In the genomic region with DNA sequence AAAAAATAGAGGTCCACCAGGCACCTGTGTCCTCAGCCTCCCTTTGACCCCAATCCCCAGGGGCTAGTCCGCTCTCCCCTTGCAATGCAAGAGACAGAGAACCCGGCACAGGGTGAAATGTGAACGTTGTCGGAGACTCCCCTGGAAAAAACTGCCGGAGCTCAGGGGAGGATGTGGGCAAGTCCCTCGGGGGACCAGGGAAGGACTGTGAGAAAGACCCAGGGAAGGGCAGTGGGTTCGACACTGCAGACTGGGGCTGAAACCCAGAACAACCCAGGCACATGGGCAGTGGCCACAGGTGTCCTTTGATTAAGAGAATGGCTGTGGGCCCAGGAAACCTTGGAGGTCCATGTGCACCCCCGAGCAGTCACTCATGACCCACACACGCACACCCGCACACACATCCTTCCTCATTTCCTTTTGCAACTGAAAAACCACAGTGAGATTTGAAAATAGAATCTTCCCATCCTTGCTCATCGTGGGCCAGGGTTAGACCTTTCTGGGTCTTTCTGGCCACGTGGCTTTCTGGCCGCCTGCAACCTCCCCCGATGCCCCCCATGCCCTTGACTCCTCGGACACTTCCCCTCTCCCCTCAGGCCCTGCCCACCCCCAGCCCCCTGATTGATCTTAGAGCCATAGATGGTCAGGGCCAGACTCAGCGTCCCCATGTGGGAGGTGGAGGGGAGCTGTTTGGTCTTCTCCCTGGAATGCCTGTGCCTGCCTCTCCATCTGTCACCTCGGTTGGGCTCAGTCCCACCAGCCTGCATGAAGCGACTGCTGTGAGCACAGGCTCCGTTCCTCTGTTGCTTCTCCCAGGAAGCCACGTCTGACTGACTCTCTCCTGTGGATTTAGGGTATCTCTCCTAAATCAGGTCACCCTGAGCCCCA, we compare ENCODE assay signal across 8 cellular contexts. TPM values are rescaled to one million over a fixed set of nuclear protein-coding genes. Genes with fewer than 3 reads are reported as not detected.
DNase-seq lines count a peak whose midpoint lies in the region; ATAC-seq and TF ChIP-seq lines count a peak whose summit lies in the region.

No MANE protein-coding gene starts in this region.

- H3K36me3 ChIP-seq in WERI-Rb-1: no peaks in the 10 kb centered on the region

- no peaks in the 10 kb centered on the region for H3K27me3 Mint-ChIP-seq in natural killer cell treated with Interleukin-12 subunit alpha and Interleukin-12 subunit beta and Interleukin-15 and Interleukin-18, amount 100 ng/mL, for 72 hours

- H3K4me3 Mint-ChIP-seq in natural killer cell treated with Interleukin-12 subunit alpha and Interleukin-12 subunit beta and Interleukin-15 and Interleukin-18, amount 100 ng/mL, for 72 hours: peak overlapping the region; percentile 56

- peak; percentile 45 for ATAC-seq in GM18517 (IDR thresholded peaks at IDR 0.05; ENCODE audit: unreplicated experiment)
- peak; percentile 40 for ATAC-seq in HG02763 (IDR thresholded peaks at IDR 0.05; ENCODE audit: unreplicated experiment)
- ATAC-seq in natural killer cell treated with Interleukin-12 subunit alpha and Interleukin-12 subunit beta and Interleukin-15 and Interleukin-18, amount 100 ng/mL, for 72 hours: peak; percentile 77 to 81

- peaks cover 29 to 35% of the 10 kb centered on the region in 2 donors for H3K4me1 Mint-ChIP-seq in natural killer cell treated with Interleukin-12 subunit alpha and Interleukin-12 subunit beta and Interleukin-15 and Interleukin-18, amount 100 ng/mL, for 72 hours (ENCODE audit: low read depth in 2 of 2)

- no peaks in the 10 kb centered on the region for H3K27me3 ChIP-seq in WERI-Rb-1 (ENCODE audit: insufficient read depth, low read depth, severe bottlenecking)

- H3K4me3 ChIP-seq in WERI-Rb-1 (ENCODE audit: low read depth, low read length): no peak overlapping the region

- no peak overlapping the region for H3K27ac ChIP-seq in WERI-Rb-1

- no peak for TF ChIP-seq CTCF in WERI-Rb-1 (IDR thresholded peaks at IDR 0.05; ENCODE audit: low read depth, low read length)

- H3K27ac Mint-ChIP-seq in natural killer cell treated with Interleukin-12 subunit alpha and Interleukin-12 subunit beta and Interleukin-15 and Interleukin-18, amount 100 ng/mL, for 72 hours: peak overlapping the region; percentile 84

- DNase-seq in RPMI7951 (ENCODE audit: low read depth) (peak; percentile 34), WERI-Rb-1 (no peak), iPS-NIHi11 (ENCODE audit: low spot score) (no peak), NCI-H1105 (lab: John Stamatoyannopoulos, UW) (no peak)
- peak; percentile 71 for DNase-seq in natural killer cell treated with Interleukin-12 subunit alpha and Interleukin-12 subunit beta and Interleukin-15 and Interleukin-18, amount 100 ng/mL, for 72 hours (ENCODE audit: low spot score)
- no peak for DNase-seq in stimulated activated CD4-positive, alpha-beta T cell treated with anti-CD3 and anti-CD28 coated beads, Interleukin-4, amount 100 ng/mL, for 24 hours

- no peaks in the 10 kb centered on the region for H3K9me3 Mint-ChIP-seq in natural killer cell treated with Interleukin-12 subunit alpha and Interleukin-12 subunit beta and Interleukin-15 and Interleukin-18, amount 100 ng/mL, for 72 hours

- H3K9me3 ChIP-seq in WERI-Rb-1 (ENCODE audit: severe bottlenecking): no peaks in the 10 kb centered on the region

- no peaks in the 10 kb centered on the region for H3K36me3 Mint-ChIP-seq in natural killer cell treated with Interleukin-12 subunit alpha and Interleukin-12 subunit beta and Interleukin-15 and Interleukin-18, amount 100 ng/mL, for 72 hours

RNA-seq across cellular contexts. Expression of a gene that starts 7.9 kb away (rescaled TPM):
- 0.24 TPM in 1 of 2 replicates, not detected in the other for total RNA-seq in RPMI7951 (2014; rRNA removed; shearing (Covaris generic))
- 100 to 1,000 TPM in 1 of 2 donors, 10 to 100 TPM in 1; 78.0 to 161 TPM for total RNA-seq in natural killer cell treated with Interleukin-12 subunit alpha and Interleukin-12 subunit beta and Interleukin-15 and Interleukin-18, amount 100 ng/mL, for 72 hours

RNA-seq across cellular contexts. Expression of a gene that starts 36.5 kb away (rescaled TPM):
- 68.5 and 75.1 TPM in 2 replicates for total RNA-seq in RPMI7951 (2014; rRNA removed; shearing (Covaris generic))
- total RNA-seq in natural killer cell treated with Interleukin-12 subunit alpha and Interleukin-12 subunit beta and Interleukin-15 and Interleukin-18, amount 100 ng/mL, for 72 hours: 10 to 100 TPM; 66.4 to 87.5 TPM

RNA-seq across cellular contexts. Expression of a gene that starts 43.5 kb away (rescaled TPM):
- 190 and 239 TPM in 2 replicates for total RNA-seq in RPMI7951 (2014; rRNA removed; shearing (Covaris generic))
- 100 to 1,000 TPM; 344 to 347 TPM for total RNA-seq in natural killer cell treated with Interleukin-12 subunit alpha and Interleukin-12 subunit beta and Interleukin-15 and Interleukin-18, amount 100 ng/mL, for 72 hours

Comparison
In these comparisons a context has a peak if more than half of its experiments do, and no peak if none do; other contexts are left out.
1. DNase-seq: peak in RPMI7951 (single experiment) and natural killer cell treated with Interleukin-12 subunit alpha and Interleukin-12 subunit beta and Interleukin-15 and Interleukin-18, amount 100 ng/mL, for 72 hours (single experiment); none in stimulated activated CD4-positive, alpha-beta T cell treated with anti-CD3 and anti-CD28 coated beads, Interleukin-4, amount 100 ng/mL, for 24 hours (single experiment), WERI-Rb-1 (single experiment), iPS-NIHi11 (single experiment) and NCI-H1105 (single experiment).
2. RNA of a gene that starts 7.9 kb away (total RNA-seq): 78.0 to 161 TPM in natural killer cell treated with Interleukin-12 subunit alpha and Interleukin-12 subunit beta and Interleukin-15 and Interleukin-18, amount 100 ng/mL, for 72 hours; 0.24 TPM in RPMI7951; every median in the first group is over 10 times any median in the second.
3. Peak in every context shown above with its lines, with median percentiles within 50 percentile points of each other: ATAC-seq.